In the genomic region with DNA sequence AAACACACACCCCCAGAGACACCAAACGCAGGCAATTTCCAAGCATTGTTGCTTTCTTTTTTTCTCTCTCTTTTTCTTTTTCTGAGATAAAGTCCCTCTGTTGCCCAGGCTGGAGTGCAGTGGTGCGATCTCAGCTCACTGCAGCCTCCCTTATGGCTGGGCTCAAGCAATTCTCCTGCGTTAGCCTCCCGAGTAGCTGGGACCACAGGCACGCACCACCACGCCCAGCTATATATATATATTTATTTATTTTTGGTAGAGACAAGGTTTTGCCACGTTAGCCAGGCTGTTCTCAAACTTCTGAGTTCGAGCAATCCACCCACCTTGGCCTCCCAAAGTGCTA, we compare ENCODE assay signal across 1 cellular context.
TF ChIP-seq lines count a peak whose summit lies in the region.

No MANE protein-coding gene starts in this region.

TF ChIP-seq in IMR-90, 13 proteins besides CTCF, POLR2A, EP300 and RAD21:
- no peak for TF ChIP-seq NFE2L2 (IDR thresholded peaks at IDR 0.05; ENCODE audit: low read depth, low read length)
- TF ChIP-seq, protein P1, sequence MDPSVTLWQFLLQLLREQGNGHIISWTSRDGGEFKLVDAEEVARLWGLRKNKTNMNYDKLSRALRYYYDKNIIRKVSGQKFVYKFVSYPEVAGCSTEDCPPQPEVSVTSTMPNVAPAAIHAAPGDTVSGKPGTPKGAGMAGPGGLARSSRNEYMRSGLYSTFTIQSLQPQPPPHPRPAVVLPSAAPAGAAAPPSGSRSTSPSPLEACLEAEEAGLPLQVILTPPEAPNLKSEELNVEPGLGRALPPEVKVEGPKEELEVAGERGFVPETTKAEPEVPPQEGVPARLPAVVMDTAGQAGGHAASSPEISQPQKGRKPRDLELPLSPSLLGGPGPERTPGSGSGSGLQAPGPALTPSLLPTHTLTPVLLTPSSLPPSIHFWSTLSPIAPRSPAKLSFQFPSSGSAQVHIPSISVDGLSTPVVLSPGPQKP (IDR thresholded peaks at IDR 0.05; ENCODE audit: borderline replicate concordance, low read depth, low read length): no peak
- no peak for TF ChIP-seq CEBPB (IDR thresholded peaks at IDR 0.05; ENCODE audit: low read depth, low read length)
- no peak for TF ChIP-seq FOS (IDR thresholded peaks at IDR 0.05; ENCODE audit: low read depth, low read length)
- TF ChIP-seq, protein P2, sequence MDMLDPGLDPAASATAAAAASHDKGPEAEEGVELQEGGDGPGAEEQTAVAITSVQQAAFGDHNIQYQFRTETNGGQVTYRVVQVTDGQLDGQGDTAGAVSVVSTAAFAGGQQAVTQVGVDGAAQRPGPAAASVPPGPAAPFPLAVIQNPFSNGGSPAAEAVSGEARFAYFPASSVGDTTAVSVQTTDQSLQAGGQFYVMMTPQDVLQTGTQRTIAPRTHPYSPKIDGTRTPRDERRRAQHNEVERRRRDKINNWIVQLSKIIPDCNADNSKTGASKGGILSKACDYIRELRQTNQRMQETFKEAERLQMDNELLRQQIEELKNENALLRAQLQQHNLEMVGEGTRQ (IDR thresholded peaks at IDR 0.05; ENCODE audit: low read depth, low read length): no peak
- no peak for TF ChIP-seq SMC3 (IDR thresholded peaks at IDR 0.05; ENCODE audit: low read depth, low read length)
- TF ChIP-seq MAZ (IDR thresholded peaks at IDR 0.05; ENCODE audit: borderline replicate concordance, low read depth, low read length): no peak
- TF ChIP-seq CHD1 (IDR thresholded peaks at IDR 0.05; ENCODE audit: low read depth, low read length): no peak
- TF ChIP-seq MXI1 (IDR thresholded peaks at IDR 0.05; ENCODE audit: borderline replicate concordance, low read depth, low read length): no peak
- no peak for TF ChIP-seq BHLHE40 (IDR thresholded peaks at IDR 0.05; ENCODE audit: low read depth, low read length)
